8 cellular contexts compared by ENCODE assay signal in the genomic region with DNA sequence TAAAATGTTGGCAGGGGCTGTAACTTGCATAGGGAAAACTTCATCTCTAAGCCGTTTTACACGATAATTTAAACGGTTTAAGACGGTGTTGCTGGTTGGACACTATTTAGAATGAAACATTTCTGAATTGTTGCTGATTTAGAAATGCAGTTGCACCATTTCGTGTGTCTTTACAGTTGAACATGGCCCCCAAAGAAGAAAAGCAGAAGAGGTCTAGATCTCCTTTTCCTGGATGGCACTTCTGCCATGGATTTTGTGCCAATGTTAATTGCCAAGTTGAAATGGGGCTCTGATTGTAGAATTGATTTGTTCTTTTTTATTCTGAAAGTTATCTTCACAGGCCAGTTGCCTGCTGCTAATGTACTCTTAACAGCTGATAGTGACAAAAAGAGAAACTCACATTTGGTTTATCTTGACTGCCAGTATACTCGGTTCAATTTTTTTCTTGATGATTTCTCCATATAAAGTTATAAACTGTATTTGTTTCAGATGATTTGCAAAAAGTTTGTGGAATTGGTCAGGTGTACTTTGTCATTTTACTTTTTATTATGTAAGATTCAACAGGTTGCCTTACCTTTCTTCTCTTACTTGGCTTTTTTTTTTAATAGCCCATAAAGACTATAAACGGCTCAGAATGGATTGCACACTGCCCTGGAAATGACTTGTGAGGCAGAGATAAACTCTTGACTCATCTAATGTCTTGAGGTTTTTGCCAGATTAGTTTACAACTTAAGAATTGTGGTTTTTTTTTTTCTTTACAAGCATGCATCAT. TPM values are rescaled to one million over a fixed set of nuclear protein-coding genes. Genes with fewer than 3 reads are reported as not detected.
DNase-seq lines count a peak whose midpoint lies in the region; ATAC-seq and TF ChIP-seq lines count a peak whose summit lies in the region.

No MANE protein-coding gene starts in this region.

- H3K4me3 ChIP-seq in cardiac muscle cell = peak overlapping the region; percentile 73
- H3K4me3 ChIP-seq in choroid plexus epithelial cell (ENCODE audit: low read depth, low read length) = peak overlapping the region; percentile 86

- DNase-seq in cardiac muscle cell (ENCODE audit: low read depth in 1 of 2, low spot score in 1 of 2) = peak in 1 of 2 donors; percentile 66
- DNase-seq in Right ventricle myocardium superior = no peak
- peak; percentile 91 for DNase-seq in OCI-M1 (lab: John Stamatoyannopoulos, UW)
- DNase-seq in choroid plexus epithelial cell (ENCODE audit: low read depth) = peak; percentile 49
- peak; percentile 43 for DNase-seq in midbrain (lab: John Stamatoyannopoulos, UW)
- DNase-seq in stimulated activated CD4-positive, alpha-beta T cell treated with anti-CD3 and anti-CD28 coated beads, Interleukin-4, amount 100 ng/mL, for 24 hours = no peak
- no peak for DNase-seq in omental fat pad (ENCODE audit: low spot score)

- H3K27ac ChIP-seq in cardiac muscle cell = no peak overlapping the region

- TF ChIP-seq CTCF in cardiac muscle cell (IDR thresholded peaks at IDR 0.05; ENCODE audit: low read depth, low read length) (no peak), choroid plexus epithelial cell (conservative IDR thresholded peaks at IDR 0.05; ENCODE audit: low read depth, low read length) (no peak), omental fat pad (IDR thresholded peaks at IDR 0.05) (no peak)

- ATAC-seq in Right ventricle myocardium superior (ENCODE audit: poor library complexity) (no peak), HG03460 (IDR thresholded peaks at IDR 0.05; ENCODE audit: unreplicated experiment) (no peak), omental fat pad (ENCODE audit: low FRiP score) (no peak)

- intact Hi-C loops in Right ventricle myocardium superior (cut with DNase I) = loop anchor here (5.0 kb wide), 2 partner anchors 62 to 127 kb away; partner anchors contain the start of gene IL17RD

- no peaks in the 10 kb centered on the region for H3K27me3 ChIP-seq in cardiac muscle cell

- H3K4me1 ChIP-seq in cardiac muscle cell (ENCODE audit: low read depth) = peaks cover 10% of the 10 kb centered on the region

- no peaks in the 10 kb centered on the region for H3K36me3 ChIP-seq in cardiac muscle cell

- H3K9me3 ChIP-seq in cardiac muscle cell (ENCODE audit: low read depth) = no peaks in the 10 kb centered on the region

RNA-seq across cellular contexts. Expression of gene APPL1, which starts 1.4 kb away (rescaled TPM):
- 24.9 and 29.1 TPM in 2 replicates for total RNA-seq in cardiac muscle cell
- 46.0 and 66.5 TPM in 2 replicates for polyA plus RNA-seq in cardiac muscle cell
- total RNA-seq in Right ventricle myocardium superior = 42.9 TPM
- 10 to 100 TPM; 34.1 to 62.0 (median 50.0) TPM for total RNA-seq in omental fat pad

RNA-seq across cellular contexts. Expression of gene HESX1, which starts 29.1 kb away (rescaled TPM):
- total RNA-seq in cardiac muscle cell = 2.5 and 6.4 TPM in 2 replicates
- 7.0 and 12.2 TPM in 2 replicates for polyA plus RNA-seq in cardiac muscle cell
- not detected for total RNA-seq in Right ventricle myocardium superior
- 1 to 10 TPM in 1 of 4 donors, under 1 TPM in 1, not detected in 2; 0.82 to 1.9 TPM for total RNA-seq in omental fat pad

Comparison
In these comparisons a context has a peak if more than half of its experiments do, and no peak if none do; other contexts are left out.
1. DNase-seq: peak in OCI-M1 (single experiment), choroid plexus epithelial cell (single experiment) and midbrain (single experiment); none in Right ventricle myocardium superior (single experiment), stimulated activated CD4-positive, alpha-beta T cell treated with anti-CD3 and anti-CD28 coated beads, Interleukin-4, amount 100 ng/mL, for 24 hours (single experiment) and omental fat pad (single experiment).